1 cellular context compared by ENCODE assay signal in the genomic region with DNA sequence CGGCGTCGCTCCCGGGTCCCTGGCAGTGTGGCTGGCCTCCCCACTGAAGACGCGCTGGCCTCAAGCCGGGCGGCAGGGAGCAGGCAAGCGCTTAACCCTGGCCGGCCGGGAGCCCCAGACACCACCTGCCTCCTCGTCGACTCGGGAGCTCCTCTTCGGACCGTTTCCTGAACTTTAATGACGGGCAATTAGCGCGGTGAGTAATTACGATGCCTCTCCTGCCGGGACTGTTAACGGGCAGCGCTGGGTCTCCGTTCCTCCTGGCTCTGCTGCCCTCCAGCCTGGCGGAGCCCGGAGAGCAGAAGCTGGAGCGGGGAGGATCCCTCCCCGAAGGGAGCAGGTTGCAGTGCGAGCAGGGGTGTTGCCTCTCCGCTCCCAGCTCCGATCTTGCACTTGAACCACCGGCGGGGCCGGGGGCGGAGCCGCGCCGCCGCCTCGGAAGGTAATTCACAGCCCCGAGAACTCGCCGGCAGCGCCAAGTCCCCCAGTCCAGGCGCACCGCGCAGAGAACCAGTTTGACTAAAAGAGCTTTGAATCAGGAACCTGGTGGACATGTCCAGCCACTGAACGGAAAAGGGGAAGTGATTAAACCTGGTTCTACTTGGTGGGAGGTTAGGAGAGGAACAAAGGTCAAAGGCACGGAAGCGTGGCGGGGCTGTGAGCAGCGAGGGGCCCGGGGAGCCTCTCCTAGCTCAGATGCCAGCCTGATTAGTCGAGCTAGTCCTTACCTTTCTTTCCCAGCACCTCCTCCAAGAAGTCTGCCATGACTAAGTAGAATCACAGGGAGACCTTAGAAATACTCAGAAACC.
TF ChIP-seq lines count a peak whose summit lies in the region.

No MANE protein-coding gene starts in this region.

TF ChIP-seq in HepG2, 621 proteins besides CTCF, POLR2A, EP300 and RAD21 (continued from another document and continues in another):
- TF ChIP-seq, protein P1, sequence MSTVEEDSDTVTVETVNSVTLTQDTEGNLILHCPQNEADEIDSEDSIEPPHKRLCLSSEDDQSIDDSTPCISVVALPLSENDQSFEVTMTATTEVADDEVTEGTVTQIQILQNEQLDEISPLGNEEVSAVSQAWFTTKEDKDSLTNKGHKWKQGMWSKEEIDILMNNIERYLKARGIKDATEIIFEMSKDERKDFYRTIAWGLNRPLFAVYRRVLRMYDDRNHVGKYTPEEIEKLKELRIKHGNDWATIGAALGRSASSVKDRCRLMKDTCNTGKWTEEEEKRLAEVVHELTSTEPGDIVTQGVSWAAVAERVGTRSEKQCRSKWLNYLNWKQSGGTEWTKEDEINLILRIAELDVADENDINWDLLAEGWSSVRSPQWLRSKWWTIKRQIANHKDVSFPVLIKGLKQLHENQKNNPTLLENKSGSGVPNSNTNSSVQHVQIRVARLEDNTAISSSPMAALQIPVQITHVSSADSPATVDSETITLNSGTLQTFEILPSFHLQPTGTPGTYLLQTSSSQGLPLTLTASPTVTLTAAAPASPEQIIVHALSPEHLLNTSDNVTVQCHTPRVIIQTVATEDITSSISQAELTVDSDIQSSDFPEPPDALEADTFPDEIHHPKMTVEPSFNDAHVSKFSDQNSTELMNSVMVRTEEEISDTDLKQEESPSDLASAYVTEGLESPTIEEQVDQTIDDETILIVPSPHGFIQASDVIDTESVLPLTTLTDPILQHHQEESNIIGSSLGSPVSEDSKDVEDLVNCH (CRISPR knock-in tag; IDR thresholded peaks at IDR 0.05) = 0 out of 2 replicates have a peak, but pooled peaks have one; percentile 38
- no peak for TF ChIP-seq ZSCAN29 (CRISPR knock-in tag; conservative IDR thresholded peaks at IDR 0.05)
- no peak for TF ChIP-seq MAFK (conservative IDR thresholded peaks at IDR 0.05 in 1 of 2, IDR thresholded peaks at IDR 0.05 in 1 of 2; ENCODE audit: low read length in 2 of 2)
- TF ChIP-seq, protein P2, sequence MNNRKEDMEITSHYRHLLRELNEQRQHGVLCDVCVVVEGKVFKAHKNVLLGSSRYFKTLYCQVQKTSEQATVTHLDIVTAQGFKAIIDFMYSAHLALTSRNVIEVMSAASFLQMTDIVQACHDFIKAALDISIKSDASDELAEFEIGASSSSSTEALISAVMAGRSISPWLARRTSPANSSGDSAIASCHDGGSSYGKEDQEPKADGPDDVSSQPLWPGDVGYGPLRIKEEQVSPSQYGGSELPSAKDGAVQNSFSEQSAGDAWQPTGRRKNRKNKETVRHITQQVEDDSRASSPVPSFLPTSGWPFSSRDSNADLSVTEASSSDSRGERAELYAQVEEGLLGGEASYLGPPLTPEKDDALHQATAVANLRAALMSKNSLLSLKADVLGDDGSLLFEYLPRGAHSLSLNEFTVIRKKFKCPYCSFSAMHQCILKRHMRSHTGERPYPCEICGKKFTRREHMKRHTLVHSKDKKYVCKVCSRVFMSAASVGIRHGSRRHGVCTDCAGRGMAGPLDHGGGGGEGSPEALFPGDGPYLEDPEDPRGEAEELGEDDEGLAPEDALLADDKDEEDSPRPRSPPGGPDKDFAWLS (CRISPR knock-in tag; IDR thresholded peaks at IDR 0.05; ENCODE audit: borderline replicate concordance) = no peak
- no peak for TF ChIP-seq KDM1A (CRISPR knock-in tag; IDR thresholded peaks at IDR 0.05)
- no peak for TF ChIP-seq ZNF550 (CRISPR knock-in tag; IDR thresholded peaks at IDR 0.05; ENCODE audit: borderline replicate concordance)
- no peak for TF ChIP-seq YY1 (IDR thresholded peaks at IDR 0.05; ENCODE audit: insufficient read depth, insufficient replicate concordance, low read depth, low read length)
- peak; percentile 54; the same call in 1 of the 2 replicates for TF ChIP-seq SP5 (CRISPR knock-in tag; IDR thresholded peaks at IDR 0.05; ENCODE audit: borderline replicate concordance, low read depth)
- no peak for TF ChIP-seq ZBTB8A (CRISPR knock-in tag; IDR thresholded peaks at IDR 0.05; ENCODE audit: borderline replicate concordance, low read depth)
- TF ChIP-seq RCOR2 (CRISPR knock-in tag; IDR thresholded peaks at IDR 0.05) = 0 out of 2 replicates have a peak, but pooled peaks have one; percentile 41
- no peak for TF ChIP-seq ZNF329 (CRISPR knock-in tag; IDR thresholded peaks at IDR 0.05; ENCODE audit: low read depth)
- no peak for TF ChIP-seq ZNF616 (CRISPR knock-in tag; IDR thresholded peaks at IDR 0.05; ENCODE audit: low read depth)
- TF ChIP-seq ZBTB7A (CRISPR knock-in tag; IDR thresholded peaks at IDR 0.05) = 0 out of 2 replicates have a peak, but pooled peaks have one; percentile 36
- TF ChIP-seq ZNF780A (CRISPR knock-in tag; IDR thresholded peaks at IDR 0.05) = no peak
- TF ChIP-seq ZNF468 (CRISPR knock-in tag; IDR thresholded peaks at IDR 0.05) = no peak
- TF ChIP-seq, protein P3, sequence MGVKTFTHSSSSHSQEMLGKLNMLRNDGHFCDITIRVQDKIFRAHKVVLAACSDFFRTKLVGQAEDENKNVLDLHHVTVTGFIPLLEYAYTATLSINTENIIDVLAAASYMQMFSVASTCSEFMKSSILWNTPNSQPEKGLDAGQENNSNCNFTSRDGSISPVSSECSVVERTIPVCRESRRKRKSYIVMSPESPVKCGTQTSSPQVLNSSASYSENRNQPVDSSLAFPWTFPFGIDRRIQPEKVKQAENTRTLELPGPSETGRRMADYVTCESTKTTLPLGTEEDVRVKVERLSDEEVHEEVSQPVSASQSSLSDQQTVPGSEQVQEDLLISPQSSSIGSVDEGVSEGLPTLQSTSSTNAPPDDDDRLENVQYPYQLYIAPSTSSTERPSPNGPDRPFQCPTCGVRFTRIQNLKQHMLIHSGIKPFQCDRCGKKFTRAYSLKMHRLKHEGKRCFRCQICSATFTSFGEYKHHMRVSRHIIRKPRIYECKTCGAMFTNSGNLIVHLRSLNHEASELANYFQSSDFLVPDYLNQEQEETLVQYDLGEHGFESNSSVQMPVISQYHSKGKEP (CRISPR knock-in tag; IDR thresholded peaks at IDR 0.05) = no peak
- TF ChIP-seq POLR2AphosphoS2 (IDR thresholded peaks at IDR 0.05; ENCODE audit: low read depth, low read length) = no peak
- TF ChIP-seq, protein P4, sequence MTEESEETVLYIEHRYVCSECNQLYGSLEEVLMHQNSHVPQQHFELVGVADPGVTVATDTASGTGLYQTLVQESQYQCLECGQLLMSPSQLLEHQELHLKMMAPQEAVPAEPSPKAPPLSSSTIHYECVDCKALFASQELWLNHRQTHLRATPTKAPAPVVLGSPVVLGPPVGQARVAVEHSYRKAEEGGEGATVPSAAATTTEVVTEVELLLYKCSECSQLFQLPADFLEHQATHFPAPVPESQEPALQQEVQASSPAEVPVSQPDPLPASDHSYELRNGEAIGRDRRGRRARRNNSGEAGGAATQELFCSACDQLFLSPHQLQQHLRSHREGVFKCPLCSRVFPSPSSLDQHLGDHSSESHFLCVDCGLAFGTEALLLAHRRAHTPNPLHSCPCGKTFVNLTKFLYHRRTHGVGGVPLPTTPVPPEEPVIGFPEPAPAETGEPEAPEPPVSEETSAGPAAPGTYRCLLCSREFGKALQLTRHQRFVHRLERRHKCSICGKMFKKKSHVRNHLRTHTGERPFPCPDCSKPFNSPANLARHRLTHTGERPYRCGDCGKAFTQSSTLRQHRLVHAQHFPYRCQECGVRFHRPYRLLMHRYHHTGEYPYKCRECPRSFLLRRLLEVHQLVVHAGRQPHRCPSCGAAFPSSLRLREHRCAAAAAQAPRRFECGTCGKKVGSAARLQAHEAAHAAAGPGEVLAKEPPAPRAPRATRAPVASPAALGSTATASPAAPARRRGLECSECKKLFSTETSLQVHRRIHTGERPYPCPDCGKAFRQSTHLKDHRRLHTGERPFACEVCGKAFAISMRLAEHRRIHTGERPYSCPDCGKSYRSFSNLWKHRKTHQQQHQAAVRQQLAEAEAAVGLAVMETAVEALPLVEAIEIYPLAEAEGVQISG (CRISPR knock-in tag; IDR thresholded peaks at IDR 0.05) = peak; percentile 44
- no peak; the same call in 1 of the 2 replicates for TF ChIP-seq HDAC2 (CRISPR knock-in tag; IDR thresholded peaks at IDR 0.05)
- TF ChIP-seq, protein P5, sequence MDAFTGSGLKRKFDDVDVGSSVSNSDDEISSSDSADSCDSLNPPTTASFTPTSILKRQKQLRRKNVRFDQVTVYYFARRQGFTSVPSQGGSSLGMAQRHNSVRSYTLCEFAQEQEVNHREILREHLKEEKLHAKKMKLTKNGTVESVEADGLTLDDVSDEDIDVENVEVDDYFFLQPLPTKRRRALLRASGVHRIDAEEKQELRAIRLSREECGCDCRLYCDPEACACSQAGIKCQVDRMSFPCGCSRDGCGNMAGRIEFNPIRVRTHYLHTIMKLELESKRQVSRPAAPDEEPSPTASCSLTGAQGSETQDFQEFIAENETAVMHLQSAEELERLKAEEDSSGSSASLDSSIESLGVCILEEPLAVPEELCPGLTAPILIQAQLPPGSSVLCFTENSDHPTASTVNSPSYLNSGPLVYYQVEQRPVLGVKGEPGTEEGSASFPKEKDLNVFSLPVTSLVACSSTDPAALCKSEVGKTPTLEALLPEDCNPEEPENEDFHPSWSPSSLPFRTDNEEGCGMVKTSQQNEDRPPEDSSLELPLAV (CRISPR knock-in tag; conservative IDR thresholded peaks at IDR 0.05; ENCODE audit: low read depth) = no peak
- TF ChIP-seq CBFB (CRISPR knock-in tag; IDR thresholded peaks at IDR 0.05) = no peak
- no peak for TF ChIP-seq ZNF768 (CRISPR knock-in tag; IDR thresholded peaks at IDR 0.05)
- no peak for TF ChIP-seq ZNF430 (CRISPR knock-in tag; IDR thresholded peaks at IDR 0.05)
- TF ChIP-seq ZNF792 (CRISPR knock-in tag; IDR thresholded peaks at IDR 0.05) = peak; percentile 61; the same call in 1 of the 2 replicates
- peak; percentile 71 for TF ChIP-seq ZNF263 (CRISPR knock-in tag; IDR thresholded peaks at IDR 0.05)
- no peak for TF ChIP-seq ZNF296 (CRISPR knock-in tag; conservative IDR thresholded peaks at IDR 0.05)
- peak; percentile 52; the same call in 1 of the 2 replicates for TF ChIP-seq RARA (CRISPR knock-in tag; IDR thresholded peaks at IDR 0.05)
- TF ChIP-seq, protein P6, sequence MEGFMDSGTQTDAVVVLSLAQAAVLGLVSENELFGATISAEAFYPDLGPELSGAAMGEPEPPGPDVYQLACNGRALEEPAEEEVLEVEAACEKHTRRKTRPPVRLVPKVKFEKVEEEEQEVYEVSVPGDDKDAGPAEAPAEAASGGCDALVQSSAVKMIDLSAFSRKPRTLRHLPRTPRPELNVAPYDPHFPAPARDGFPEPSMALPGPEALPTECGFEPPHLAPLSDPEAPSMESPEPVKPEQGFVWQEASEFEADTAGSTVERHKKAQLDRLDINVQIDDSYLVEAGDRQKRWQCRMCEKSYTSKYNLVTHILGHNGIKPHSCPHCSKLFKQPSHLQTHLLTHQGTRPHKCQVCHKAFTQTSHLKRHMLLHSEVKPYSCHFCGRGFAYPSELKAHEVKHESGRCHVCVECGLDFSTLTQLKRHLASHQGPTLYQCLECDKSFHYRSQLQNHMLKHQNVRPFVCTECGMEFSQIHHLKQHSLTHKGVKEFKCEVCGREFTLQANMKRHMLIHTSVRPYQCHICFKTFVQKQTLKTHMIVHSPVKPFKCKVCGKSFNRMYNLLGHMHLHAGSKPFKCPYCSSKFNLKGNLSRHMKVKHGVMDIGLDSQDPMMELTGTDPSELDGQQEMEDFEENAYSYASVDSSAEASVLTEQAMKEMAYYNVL (CRISPR knock-in tag; IDR thresholded peaks at IDR 0.05; ENCODE audit: borderline replicate concordance) = no peak
- TF ChIP-seq JUN (CRISPR knock-in tag; IDR thresholded peaks at IDR 0.05) = 0 out of 2 replicates have a peak, but pooled peaks have one; percentile 51
- peak; percentile 80 for TF ChIP-seq NR2C2 (CRISPR knock-in tag; IDR thresholded peaks at IDR 0.05; ENCODE audit: borderline replicate concordance)
- TF ChIP-seq SAP130 (CRISPR knock-in tag; IDR thresholded peaks at IDR 0.05; ENCODE audit: low read depth) = peak; percentile 64
- TF ChIP-seq YEATS4 (CRISPR knock-in tag; IDR thresholded peaks at IDR 0.05; ENCODE audit: borderline replicate concordance) = no peak; the same call in 1 of the 2 replicates
- no peak for TF ChIP-seq GTF2F1 (IDR thresholded peaks at IDR 0.05; ENCODE audit: low read length)
- TF ChIP-seq TBL1XR1 (IDR thresholded peaks at IDR 0.05; ENCODE audit: borderline replicate concordance, low read length, partially characterized antibody) = peak; percentile 13
- no peak for TF ChIP-seq BORCS8-MEF2B (CRISPR knock-in tag; IDR thresholded peaks at IDR 0.05)
- TF ChIP-seq, protein P7, sequence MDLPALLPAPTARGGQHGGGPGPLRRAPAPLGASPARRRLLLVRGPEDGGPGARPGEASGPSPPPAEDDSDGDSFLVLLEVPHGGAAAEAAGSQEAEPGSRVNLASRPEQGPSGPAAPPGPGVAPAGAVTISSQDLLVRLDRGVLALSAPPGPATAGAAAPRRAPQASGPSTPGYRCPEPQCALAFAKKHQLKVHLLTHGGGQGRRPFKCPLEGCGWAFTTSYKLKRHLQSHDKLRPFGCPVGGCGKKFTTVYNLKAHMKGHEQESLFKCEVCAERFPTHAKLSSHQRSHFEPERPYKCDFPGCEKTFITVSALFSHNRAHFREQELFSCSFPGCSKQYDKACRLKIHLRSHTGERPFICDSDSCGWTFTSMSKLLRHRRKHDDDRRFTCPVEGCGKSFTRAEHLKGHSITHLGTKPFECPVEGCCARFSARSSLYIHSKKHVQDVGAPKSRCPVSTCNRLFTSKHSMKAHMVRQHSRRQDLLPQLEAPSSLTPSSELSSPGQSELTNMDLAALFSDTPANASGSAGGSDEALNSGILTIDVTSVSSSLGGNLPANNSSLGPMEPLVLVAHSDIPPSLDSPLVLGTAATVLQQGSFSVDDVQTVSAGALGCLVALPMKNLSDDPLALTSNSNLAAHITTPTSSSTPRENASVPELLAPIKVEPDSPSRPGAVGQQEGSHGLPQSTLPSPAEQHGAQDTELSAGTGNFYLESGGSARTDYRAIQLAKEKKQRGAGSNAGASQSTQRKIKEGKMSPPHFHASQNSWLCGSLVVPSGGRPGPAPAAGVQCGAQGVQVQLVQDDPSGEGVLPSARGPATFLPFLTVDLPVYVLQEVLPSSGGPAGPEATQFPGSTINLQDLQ (CRISPR knock-in tag; IDR thresholded peaks at IDR 0.05) = no peak
- no peak for TF ChIP-seq MTF1 (CRISPR knock-in tag; IDR thresholded peaks at IDR 0.05)
- no peak; the same call in 1 of the 2 replicates for TF ChIP-seq MYC (CRISPR knock-in tag; IDR thresholded peaks at IDR 0.05; ENCODE audit: borderline replicate concordance)
- no peak for TF ChIP-seq ZNF333 (CRISPR knock-in tag; IDR thresholded peaks at IDR 0.05; ENCODE audit: borderline replicate concordance)
- no peak for TF ChIP-seq RAD51 (IDR thresholded peaks at IDR 0.05; ENCODE audit: borderline replicate concordance)
- TF ChIP-seq, protein P8, sequence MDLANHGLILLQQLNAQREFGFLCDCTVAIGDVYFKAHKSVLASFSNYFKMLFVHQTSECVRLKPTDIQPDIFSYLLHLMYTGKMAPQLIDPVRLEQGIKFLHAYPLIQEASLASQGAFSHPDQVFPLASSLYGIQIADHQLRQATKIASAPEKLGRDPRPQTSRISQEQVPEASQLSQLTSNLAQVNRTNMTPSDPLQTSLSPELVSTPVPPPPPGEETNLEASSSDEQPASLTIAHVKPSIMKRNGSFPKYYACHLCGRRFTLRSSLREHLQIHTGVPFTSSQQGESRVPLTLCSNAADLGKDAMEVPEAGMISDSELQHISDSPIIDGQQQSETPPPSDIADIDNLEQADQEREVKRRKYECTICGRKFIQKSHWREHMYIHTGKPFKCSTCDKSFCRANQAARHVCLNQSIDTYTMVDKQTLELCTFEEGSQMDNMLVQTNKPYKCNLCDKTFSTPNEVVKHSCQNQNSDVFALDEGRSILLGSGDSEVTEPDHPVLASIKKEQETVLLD (CRISPR knock-in tag; IDR thresholded peaks at IDR 0.05; ENCODE audit: low read depth) = peak; percentile 44; the same call in 1 of the 2 replicates
